8 cellular contexts compared by ENCODE assay signal in genomic region chr12:98939350-98939749, GRCh38.
DNase-seq lines count a peak whose midpoint lies in the region; ATAC-seq and TF ChIP-seq lines count a peak whose summit lies in the region.

No MANE protein-coding gene starts in this region.

- POLR2A ChIA-PET in A673 (lab: Charles Lee; ENCODE audit: low non-redundant PET), result no interaction called here

- no peaks in the 10 kb centered on the region for H3K9me3 ChIP-seq in A673 (ENCODE audit: low read depth, low read length, poor library complexity, severe bottlenecking)

- ATAC-seq in SK-N-SH treated with all-trans-retinoic acid at 6 μM for 48 hours (peak; percentile 83), HG02885 (IDR thresholded peaks at IDR 0.05; ENCODE audit: poor library complexity, unreplicated experiment) (no peak), GM19397 (IDR thresholded peaks at IDR 0.05; ENCODE audit: unreplicated experiment) (no peak)

- CTCF ChIA-PET in A673 (lab: Charles Lee), result no interaction called here

- peak; percentile 74 for DNase-seq in A673 (ENCODE audit: low spot score)
- DNase-seq in GM13977 (ENCODE audit: low spot score), result no peak
- peak in 38 of 42 donors; percentile 14 to 81 (median 49) for DNase-seq in head of caudate nucleus
- no peak for DNase-seq in NCI-H1694 (lab: John Stamatoyannopoulos, UW)
- no peak for DNase-seq in GM19240 (ENCODE audit: insufficient read length, low spot score)

- in situ Hi-C loops in GM13977 (cut with MboI; ENCODE audit: low pct_unique_long_range_greater_than_20kb, low sequenced_read_pairs, unreplicated experiment), result no loop called here

- intact Hi-C loops in A673 (cut with micrococcal nuclease; ENCODE audit: unreplicated experiment), result loop anchor here (1.0 to 5.0 kb wide), 3 partner anchors 197 to 240 kb away; no protein-coding TSS in a partner anchor
- intact Hi-C loops in head of caudate nucleus (cut with DNase I), result loop anchor here (10.0 kb wide), 1 partner anchor 215 kb away; no protein-coding TSS in a partner anchor

- TF ChIP-seq CTCF in A673 (conservative IDR thresholded peaks at IDR 0.05; ENCODE audit: low read depth, low read length) (peak; percentile 79), GM13977 (IDR thresholded peaks at IDR 0.05; ENCODE audit: extremely low read depth, insufficient read depth, missing control alignments) (peak; percentile 50)

- H3K27ac ChIP-seq in A673 (ENCODE audit: low read depth, low read length, poor library complexity, severe bottlenecking), result no peak overlapping the region

- no peaks in the 10 kb centered on the region for H3K4me1 ChIP-seq in A673 (ENCODE audit: insufficient read depth, low read length, poor library complexity, severe bottlenecking)

- no TSS peak for BruUV-seq in A673 (replicated peaks; lab: Mats Ljungman, UMichigan)

- H3K4me3 ChIP-seq in A673 (ENCODE audit: low read depth, low read length, poor library complexity, severe bottlenecking), result no peak overlapping the region

- H3K27me3 ChIP-seq in A673 (replicated peaks; ENCODE audit: insufficient read depth, low read depth, low read length, poor library complexity), result no peaks in the 10 kb centered on the region

- H3K36me3 ChIP-seq in A673 (ENCODE audit: insufficient read depth, low read length, poor library complexity, severe bottlenecking), result no peaks in the 10 kb centered on the region

TF ChIP-seq in SK-N-SH treated with all-trans-retinoic acid at 6 μM for 48 hours, 23 proteins besides CTCF, POLR2A, EP300 and RAD21:
- TF ChIP-seq ESRRG (CRISPR knock-in tag; IDR thresholded peaks at IDR 0.05), result no peak
- TF ChIP-seq ZFP30 (CRISPR knock-in tag; IDR thresholded peaks at IDR 0.05), result no peak
- TF ChIP-seq PPARA (CRISPR knock-in tag; IDR thresholded peaks at IDR 0.05; ENCODE audit: borderline replicate concordance), result no peak
- no peak for TF ChIP-seq TSHZ2 (CRISPR knock-in tag; IDR thresholded peaks at IDR 0.05)
- no peak for TF ChIP-seq POU6F1 (CRISPR knock-in tag; IDR thresholded peaks at IDR 0.05; ENCODE audit: borderline replicate concordance, low read depth)
- TF ChIP-seq PATZ1 (CRISPR knock-in tag; IDR thresholded peaks at IDR 0.05; ENCODE audit: borderline replicate concordance), result no peak
- no peak for TF ChIP-seq CREB5 (CRISPR knock-in tag; IDR thresholded peaks at IDR 0.05; ENCODE audit: low read depth)
- TF ChIP-seq ZNF565 (CRISPR knock-in tag; conservative IDR thresholded peaks at IDR 0.05; ENCODE audit: low read depth), result no peak
- no peak for TF ChIP-seq SNAI2 (CRISPR knock-in tag; IDR thresholded peaks at IDR 0.05)
- TF ChIP-seq TCF4 (CRISPR knock-in tag; IDR thresholded peaks at IDR 0.05; ENCODE audit: borderline replicate concordance), result no peak
- TF ChIP-seq ARNTL (CRISPR knock-in tag; IDR thresholded peaks at IDR 0.05; ENCODE audit: borderline replicate concordance, low read depth), result no peak
- TF ChIP-seq ZFP3 (CRISPR knock-in tag; IDR thresholded peaks at IDR 0.05), result no peak
- no peak for TF ChIP-seq TOX (CRISPR knock-in tag; IDR thresholded peaks at IDR 0.05; ENCODE audit: borderline replicate concordance)

Comparison
In these comparisons a context has a peak if more than half of its experiments do, and no peak if none do; other contexts are left out.
1. DNase-seq: peak in A673 (single experiment) and head of caudate nucleus (38 of 42); none in GM13977 (single experiment), NCI-H1694 (single experiment) and GM19240 (single experiment).